In the genomic region with DNA sequence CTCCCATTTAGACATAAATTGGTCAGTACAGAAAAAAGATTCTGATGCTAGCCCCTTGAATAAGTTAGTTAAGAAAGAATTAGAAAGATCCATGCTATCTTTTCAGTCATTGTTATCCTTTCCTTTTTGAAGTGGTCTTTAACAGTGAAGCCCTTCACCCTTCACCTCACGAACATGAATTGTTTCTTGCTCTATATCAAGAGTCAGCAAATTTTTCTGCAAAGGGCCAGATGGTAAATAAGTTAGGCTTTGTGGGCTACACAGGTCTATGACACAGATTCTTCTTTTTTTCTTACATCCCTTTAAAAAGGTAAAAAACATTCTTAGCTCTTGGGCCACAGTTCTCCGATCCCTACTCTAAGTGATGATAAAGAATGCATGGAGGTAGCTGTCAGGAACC, we compare ENCODE assay signal across 8 cellular contexts.
"Had no signal": no experiment of that assay in that cellular context is flagged by ENCODE, and none has a peak within 500 bp of the region (broad histone marks: within the 10 kb centered on the region; RNA-seq: fewer than 3 reads in every experiment).

No MANE protein-coding gene starts in this region.

- H3K27ac ChIP-seq: GM23248, HL-60 had no signal

- H3K9ac ChIP-seq: GM23248 had no signal

- H2AFZ ChIP-seq: GM23248 had no signal

- ATAC-seq: HCT116 had no signal

- DNase-seq: GM23248, GOT3, H7, HFFc6, KG1 had no signal

- H3K9me3 ChIP-seq: HAP-1 had no signal

- H3K4me1 ChIP-seq: HAP-1 had no signal

- H3K36me3 ChIP-seq: HAP-1 had no signal

- H3K4me3 ChIP-seq: GM23248, HAP-1 had no signal
